Comparison of ENCODE assay signal across 8 cellular contexts in genomic region chr4:106329027-106329618, GRCh38. TPM values are rescaled to one million over a fixed set of nuclear protein-coding genes. Genes with fewer than 3 reads are reported as not detected.
DNase-seq lines count a peak whose midpoint lies in the region; ATAC-seq, FAIRE-seq and TF ChIP-seq lines count a peak whose summit lies in the region.

No MANE protein-coding gene starts in this region.

- H3K27ac Mint-ChIP-seq in endodermal cell = no peak overlapping the region

- no peaks in the 10 kb centered on the region for H3K4me1 ChIP-seq in PC-9 (replicated peaks; ENCODE audit: insufficient read depth)
- H3K4me1 ChIP-seq in endodermal cell (ENCODE audit: control insufficient read depth, insufficient read depth, low read length) = peaks cover 2% of the 10 kb centered on the region

- WGBS in endodermal cell (ENCODE audit: insufficient coverage in 1 of 2, insufficient read length in 1 of 2), 2 experiments = 82% methylated on average over 1 of the region's 1 CpG; no CpG with 5 or more reads in 1 of the 2 experiments

- no peak overlapping the region for H3K4me3 Mint-ChIP-seq in endodermal cell

- H3K27me3 ChIP-seq in PC-9 (ENCODE audit: insufficient read depth, low read depth) (no peaks in the 10 kb centered on the region), endodermal cell (ENCODE audit: control insufficient read depth, insufficient read depth, low read length, poor library complexity, severe bottlenecking) (no peaks in the 10 kb centered on the region)

- DNase-seq in D721Med (ENCODE audit: insufficient read length, low spot score) (no peak), PC-9 (no peak), endodermal cell (no peak), omental fat pad (ENCODE audit: low spot score) (no peak), posterior vena cava (ENCODE audit: low spot score) (no peak)
- DNase-seq in NK-92 treated with Interleukin-12 subunit alpha and Interleukin-12 subunit beta, amount 100 ng/mL, for 24 hours (lab: John Stamatoyannopoulos, UW) = no peak

- peaks cover 7% of the 10 kb centered on the region for H3K4me1 Mint-ChIP-seq in endodermal cell

- ATAC-seq in GM19035 (IDR thresholded peaks at IDR 0.05; ENCODE audit: unreplicated experiment) (peak; percentile 91), HG03175 (IDR thresholded peaks at IDR 0.05; ENCODE audit: unreplicated experiment) (peak; percentile 91), omental fat pad (ENCODE audit: low FRiP score) (peak; percentile 57)

- intact Hi-C loops in PC-9 (cut with micrococcal nuclease; ENCODE audit: unreplicated experiment) (loop anchor here (2.0 kb wide), 1 partner anchor 570 kb away; no protein-coding TSS in a partner anchor), posterior vena cava (cut with DNase I) (no loop called here)

- no peaks in the 10 kb centered on the region for H3K9me3 Mint-ChIP-seq in endodermal cell

- H3K9me2 ChIP-seq in PC-9 (ENCODE audit: insufficient read depth) = no peaks in the 10 kb centered on the region

- TF ChIP-seq CTCF in D721Med (IDR thresholded peaks at IDR 0.05; ENCODE audit: insufficient read depth, missing control alignments) = peak; percentile 52
- peak; percentile 65 for TF ChIP-seq CTCF in PC-9 (conservative IDR thresholded peaks at IDR 0.05)
- peak; percentile 86 for TF ChIP-seq CTCF in endodermal cell (conservative IDR thresholded peaks at IDR 0.05)
- no peak for TF ChIP-seq CTCF in omental fat pad (IDR thresholded peaks at IDR 0.05)

- peaks cover 46% of the 10 kb centered on the region for H3K36me3 Mint-ChIP-seq in endodermal cell (ENCODE audit: low read depth)

- peak; percentile 71 for FAIRE-seq in D721Med (lab: Jason Lieb, UNC)

- no peak overlapping the region for H3K27ac ChIP-seq in PC-9
- no peak overlapping the region for H3K27ac ChIP-seq in endodermal cell (ENCODE audit: low read depth, low read length)

- no peaks in the 10 kb centered on the region for H3F3A ChIP-seq in PC-9 (ENCODE audit: insufficient read depth, low read depth)

- POLR2A ChIA-PET in PC-9 (lab: Charles Lee; ENCODE audit: unreplicated experiment) = no interaction called here

- H3K79me2 ChIP-seq in PC-9 (ENCODE audit: low read depth) = no peaks in the 10 kb centered on the region

- H3K9ac ChIP-seq in endodermal cell (ENCODE audit: extremely low read depth, low read length, poor library complexity, severe bottlenecking) = no peak overlapping the region

- BruUV-seq in PC-9 (replicated peaks; lab: Mats Ljungman, UMichigan) = no TSS peak

- no peak overlapping the region for H3K4me2 ChIP-seq in PC-9

- no peaks in the 10 kb centered on the region for H4K20me1 ChIP-seq in PC-9 (ENCODE audit: insufficient read depth)

- no peaks in the 10 kb centered on the region for H3K27me3 Mint-ChIP-seq in endodermal cell (ENCODE audit: insufficient read depth)

- CTCF ChIA-PET in PC-9 (lab: Charles Lee) = no interaction called here

- H3K4me3 ChIP-seq in PC-9 (no peak overlapping the region), endodermal cell (ENCODE audit: low read length) (no peak overlapping the region)

- H3K36me3 ChIP-seq in PC-9 (ENCODE audit: low read depth) (peaks cover 5% of the 10 kb centered on the region), endodermal cell (ENCODE audit: control insufficient read depth, insufficient read depth, low read length) (peaks cover 65% of the 10 kb centered on the region)

- no peaks in the 10 kb centered on the region for H3K9me3 ChIP-seq in PC-9 (ENCODE audit: insufficient read depth, low read depth)
- H3K9me3 ChIP-seq in endodermal cell (ENCODE audit: control insufficient read depth, low read length) = no peaks in the 10 kb centered on the region

- no peak overlapping the region for H2AFZ ChIP-seq in PC-9

RNA-seq across cellular contexts. Expression of gene AIMP1, which starts 12.8 kb away (rescaled TPM):
- total RNA-seq in PC-9 (2021) (36.3 and 47.0 TPM in 2 replicates), endodermal cell (10 to 100 TPM; 46.0 to 58.9 TPM), omental fat pad (10 to 100 TPM; 19.3 to 26.5 (median 22.7) TPM), posterior vena cava (10 to 100 TPM; 32.7 to 45.8 TPM)
- polyA plus RNA-seq in endodermal cell (2013, experiment 1 of 2) = 44.3 TPM
- polyA plus RNA-seq in endodermal cell (2013, experiment 2 of 2) = 46.6 TPM

RNA-seq across cellular contexts. Expression of gene TBCK, which starts 13.1 kb away (rescaled TPM):
- total RNA-seq in PC-9 (2021) (18.7 and 22.0 TPM in 2 replicates), endodermal cell (10 to 100 TPM; 48.3 to 52.9 TPM), omental fat pad (10 to 100 TPM; 25.3 to 40.0 (median 37.2) TPM), posterior vena cava (10 to 100 TPM; 29.1 to 37.1 TPM)
- 30.0 TPM for polyA plus RNA-seq in endodermal cell (2013, experiment 1 of 2)
- polyA plus RNA-seq in endodermal cell (2013, experiment 2 of 2) = 28.4 TPM

RNA-seq across cellular contexts. Expression of gene GIMD1, which starts 39.5 kb away (rescaled TPM):
- total RNA-seq in PC-9 (2021) = not detected in 2 replicates
- total RNA-seq in endodermal cell = not detected
- not detected for polyA plus RNA-seq in endodermal cell (2013, experiment 1 of 2)
- not detected for polyA plus RNA-seq in endodermal cell (2013, experiment 2 of 2)
- total RNA-seq in omental fat pad = not detected
- not detected for total RNA-seq in posterior vena cava

Comparison
In these comparisons a context has a peak if more than half of its experiments do, and no peak if none do; other contexts are left out.
1. CTCF ChIP-seq: peak in D721Med (single experiment), PC-9 (single experiment) and endodermal cell (single experiment); none in omental fat pad (0 of 3).
2. Peak in every context shown above with its lines, with median percentiles within 50 percentile points of each other: ATAC-seq.